Comparison of ENCODE assay signal across 24 cellular contexts in the genomic region with DNA sequence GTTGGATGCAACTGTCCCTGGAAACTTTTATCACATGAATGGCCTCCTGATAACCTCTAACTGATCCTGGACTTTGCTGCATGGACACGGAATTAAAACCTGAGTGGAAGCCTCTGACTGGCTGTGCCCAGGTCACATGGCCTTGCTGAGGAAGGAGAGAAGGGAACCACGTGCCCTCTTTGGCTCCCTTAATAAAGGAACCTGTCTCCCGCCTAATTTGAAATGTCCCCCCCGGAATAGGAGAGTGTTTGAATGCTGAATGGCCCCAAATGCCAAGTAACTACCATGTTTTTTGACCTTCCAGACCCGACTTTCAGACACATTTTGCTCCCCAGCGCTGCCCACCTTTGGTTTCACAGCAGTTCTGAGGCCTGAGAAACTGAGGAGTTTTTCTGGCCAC.
"Had no signal": no experiment of that assay in that cellular context is flagged by ENCODE, and none has a peak within 500 bp of the region (broad histone marks: within the 10 kb centered on the region; RNA-seq: fewer than 3 reads in every experiment).

No MANE protein-coding gene starts in this region.

- H3K36me3 Mint-ChIP-seq: activated CD4-positive, alpha-beta memory T cell treated with anti-CD3 and anti-CD28 coated beads for 36 hours; activated naive CD4-positive, alpha-beta T cell treated with anti-CD3 and anti-CD28 coated beads, Interleukin-2, amount 50 U/mL, for 72 hours had no signal

- H3K4me3 ChIP-seq: ascending aorta, body of pancreas, Peyer's patch had no signal

- H3K27ac ChIP-seq: ascending aorta, body of pancreas, Peyer's patch, RWPE1 had no signal

- H3K4me3 Mint-ChIP-seq: activated CD4-positive, alpha-beta memory T cell treated with anti-CD3 and anti-CD28 coated beads for 36 hours; activated naive CD8-positive, alpha-beta T cell treated with anti-CD3 and anti-CD28 coated beads, Interleukin-2, amount 50 U/mL, for 24 hours; activated T-cell treated with anti-CD3 and anti-CD28 coated beads, Interleukin-2, amount 50 U/mL, for 4 hours; central memory CD8-positive, alpha-beta T cell; T-helper 1 cell treated with Interleukin-12 subunit alpha and Interleukin-12 subunit beta and Interleukin-4 antibody, amounts not matched to agents 30 μg/mL and 1 μg/mL, for 36 hours had no signal

- H3K27me3 ChIP-seq: ascending aorta, body of pancreas, Peyer's patch had no signal

- H3K9me3 Mint-ChIP-seq: activated CD4-positive, alpha-beta memory T cell treated with anti-CD3 and anti-CD28 coated beads for 36 hours; activated naive CD4-positive, alpha-beta T cell treated with anti-CD3 and anti-CD28 coated beads, Interleukin-2, amount 50 U/mL, for 72 hours; activated naive CD8-positive, alpha-beta T cell treated with anti-CD3 and anti-CD28 coated beads, Interleukin-2, amount 50 U/mL, for 24 hours; activated T-cell treated with anti-CD3 and anti-CD28 coated beads, Interleukin-2, amount 50 U/mL, for 4 hours; central memory CD8-positive, alpha-beta T cell; T-helper 1 cell treated with Interleukin-12 subunit alpha and Interleukin-12 subunit beta and Interleukin-4 antibody, amounts not matched to agents 30 μg/mL and 1 μg/mL, for 36 hours had no signal

- H3K9me3 ChIP-seq: ascending aorta, body of pancreas, Peyer's patch had no signal

- ATAC-seq: activated naive CD4-positive, alpha-beta T cell treated with anti-CD3 and anti-CD28 coated beads, Interleukin-2, amount 50 U/mL, for 72 hours; activated naive CD8-positive, alpha-beta T cell treated with anti-CD3 and anti-CD28 coated beads, Interleukin-2, amount 50 U/mL, for 24 hours; activated T-cell treated with anti-CD3 and anti-CD28 coated beads, Interleukin-2, amount 50 U/mL, for 4 hours; body of pancreas had no signal

- DNase-seq: activated CD4-positive, alpha-beta memory T cell treated with anti-CD3 and anti-CD28 coated beads for 36 hours; activated CD4-positive, alpha-beta T cell treated with anti-CD3 and anti-CD28 coated beads for 48 hours; activated CD4-positive, CD25-positive, alpha-beta regulatory T cell treated with anti-CD3 and anti-CD28 coated beads, Interleukin-2, amount 50 U/mL, for 72 hours; activated CD8-positive, alpha-beta memory T cell treated with anti-CD3 and anti-CD28 coated beads for 24 hours; activated effector memory CD4-positive, alpha-beta T cell treated with anti-CD3 and anti-CD28 coated beads, Interleukin-2, amount 50 U/mL, for 16 hours; activated naive CD4-positive, alpha-beta T cell treated with Interleukin-2 at 50 U/mL for 16 hours; activated naive CD8-positive, alpha-beta T cell treated with anti-CD3 and anti-CD28 coated beads, Interleukin-2, amount 50 U/mL, for 24 hours; activated T-cell treated with anti-CD3 and anti-CD28 coated beads, Interleukin-2, amount 50 U/mL, for 4 hours; amniotic stem cell; body of pancreas; MM.1S; NCI-H1105; NCI-H1436 treated with DMSO at 0.1 percent for 48 hours; NCI-H187; NCI-H2081; NCI-H510A treated with DMSO at 0.1 percent for 48 hours; NCI-H69; Peyer's patch; SHP77 treated with DMSO at 0.1 percent for 48 hours had no signal

- H3K36me3 ChIP-seq: ascending aorta, Peyer's patch had no signal

- H3K4me1 Mint-ChIP-seq: activated naive CD8-positive, alpha-beta T cell treated with anti-CD3 and anti-CD28 coated beads, Interleukin-2, amount 50 U/mL, for 24 hours; central memory CD8-positive, alpha-beta T cell had no signal

- H3K27ac Mint-ChIP-seq: activated CD4-positive, alpha-beta memory T cell treated with anti-CD3 and anti-CD28 coated beads for 36 hours; activated naive CD8-positive, alpha-beta T cell treated with anti-CD3 and anti-CD28 coated beads, Interleukin-2, amount 50 U/mL, for 24 hours; T-helper 1 cell treated with Interleukin-12 subunit alpha and Interleukin-12 subunit beta and Interleukin-4 antibody, amounts not matched to agents 30 μg/mL and 1 μg/mL, for 36 hours had no signal
